Comparison of ENCODE assay signal across 10 cellular contexts in genomic region chr5:176608937-176609723, GRCh38. TPM values are rescaled to one million over a fixed set of nuclear protein-coding genes. Genes with fewer than 3 reads are reported as not detected.
A peak's percentile ranks its signal among the peaks of the same experiment; 100 is the strongest.
DNase-seq lines count a peak whose midpoint lies in the region; ATAC-seq and TF ChIP-seq lines count a peak whose summit lies in the region.
"Had no signal": no experiment of that assay in that cellular context is flagged by ENCODE, and none has a peak within 500 bp of the region (broad histone marks: within the 10 kb centered on the region; RNA-seq: fewer than 3 reads in every experiment).

No MANE protein-coding gene starts in this region.

- no peaks in the 10 kb centered on the region for H3K36me3 ChIP-seq in CD4-positive, CD25-positive, alpha-beta regulatory T cell (ENCODE audit: control insufficient read depth, insufficient read depth, low read length)
- H3K36me3 ChIP-seq in Karpas-422 (ENCODE audit: insufficient read depth, low read length) (no peaks in the 10 kb centered on the region), vagina (no peaks in the 10 kb centered on the region)

- H3K4me3 ChIP-seq in CD4-positive, CD25-positive, alpha-beta regulatory T cell (ENCODE audit: low read depth, low read length) = no peak overlapping the region
- peak overlapping the region; percentile 76 for H3K4me3 ChIP-seq in Karpas-422 (ENCODE audit: low read length)
- H3K4me3 ChIP-seq in astrocyte of the spinal cord (ENCODE audit: low read depth, low read length) = peak overlapping the region; percentile 45
- H3K4me3 ChIP-seq in vagina = peak overlapping the region; percentile 55 to 57

- no peak for TF ChIP-seq POLR2A in vagina (IDR thresholded peaks at IDR 0.05)

- in situ Hi-C loops in astrocyte of the spinal cord (cut with HindIII; ENCODE audit: low sequenced_read_pairs) = no loop called here

- no peaks in the 10 kb centered on the region for H3K9me2 ChIP-seq in Karpas-422 (replicated peaks; ENCODE audit: insufficient read depth, low read length)

- no peaks in the 10 kb centered on the region for H3K79me2 ChIP-seq in Karpas-422 (ENCODE audit: low read length)

- peaks cover 24% of the 10 kb centered on the region; the same call in 1 of the 2 replicates for H4K20me1 ChIP-seq in Karpas-422 (ENCODE audit: insufficient read depth, low read depth, low read length)

- H3K4me1 Mint-ChIP-seq in CD4-positive, CD25-positive, alpha-beta regulatory T cell = peaks cover 0 to 13% (median 10%) of the 10 kb centered on the region in 4 donors
- peaks cover 7% of the 10 kb centered on the region for H3K4me1 Mint-ChIP-seq in memory B cell

- peaks cover 0 to 3% (median 0%) of the 10 kb centered on the region in 7 donors for H3K9me3 Mint-ChIP-seq in CD4-positive, CD25-positive, alpha-beta regulatory T cell
- H3K9me3 Mint-ChIP-seq in memory B cell = no peaks in the 10 kb centered on the region

- no peaks in the 10 kb centered on the region for H3K9me3 ChIP-seq in CD4-positive, CD25-positive, alpha-beta regulatory T cell (ENCODE audit: control insufficient read depth in 2 of 2, low read length in 2 of 2)
- H3K9me3 ChIP-seq in Karpas-422 (ENCODE audit: low read length) (no peaks in the 10 kb centered on the region), vagina (no peaks in the 10 kb centered on the region)

- no peak for DNase-seq in CD4-positive, CD25-positive, alpha-beta regulatory T cell
- DNase-seq in Karpas-422 (peak; percentile 61), astrocyte of the spinal cord (ENCODE audit: low read depth, low spot score) (no peak), memory B cell (ENCODE audit: low spot score in 2 of 2) (peak in 1 of 2 donors; percentile 33), vagina (ENCODE audit: extremely low spot score in 2 of 2) (no peak), NCI-H1048 (lab: John Stamatoyannopoulos, UW) (no peak), 8988T (no peak)

- H3K4me1 ChIP-seq in CD4-positive, CD25-positive, alpha-beta regulatory T cell (ENCODE audit: control insufficient read depth, insufficient read depth, low read length, poor library complexity, severe bottlenecking) = peaks cover 11% of the 10 kb centered on the region
- H3K4me1 ChIP-seq in Karpas-422 (ENCODE audit: low read length) (peaks cover 12% of the 10 kb centered on the region), vagina (peaks cover 9% of the 10 kb centered on the region)

- H3K4me2 ChIP-seq in Karpas-422 (ENCODE audit: low read depth, low read length, poor library complexity, severe bottlenecking) = peak overlapping the region; percentile 95

- no peak overlapping the region for H2AFZ ChIP-seq in Karpas-422 (ENCODE audit: low read length)

- H3K27me3 Mint-ChIP-seq in CD4-positive, CD25-positive, alpha-beta regulatory T cell = peaks cover 26% of the 10 kb centered on the region
- H3K27me3 Mint-ChIP-seq in memory B cell = peaks cover 13% of the 10 kb centered on the region

- no peak overlapping the region for H3K27ac ChIP-seq in CD4-positive, CD25-positive, alpha-beta regulatory T cell (ENCODE audit: insufficient read depth, low read length, poor library complexity, severe bottlenecking)
- H3K27ac ChIP-seq in Karpas-422 (ENCODE audit: low read length) (no peak overlapping the region), vagina (no peak overlapping the region)

- intact Hi-C loops in vagina (cut with DNase I) = no loop called here

- no peak for ATAC-seq in CD4-positive, CD25-positive, alpha-beta regulatory T cell (ENCODE audit: low read depth in 2 of 2)
- ATAC-seq in GM19455 (IDR thresholded peaks at IDR 0.05; ENCODE audit: unreplicated experiment) = peak; percentile 16
- ATAC-seq in memory B cell (ENCODE audit: low read depth) = peak; percentile 65

- H3K9ac ChIP-seq in Karpas-422 (ENCODE audit: low read length) = peak overlapping the region; percentile 74

- peak overlapping the region in 1 of 3 donors; percentile 96 for H3K27ac Mint-ChIP-seq in CD4-positive, CD25-positive, alpha-beta regulatory T cell
- H3K27ac Mint-ChIP-seq in memory B cell = peak overlapping the region; percentile 83

- TF ChIP-seq CTCF in astrocyte of the spinal cord (IDR thresholded peaks at IDR 0.05; ENCODE audit: low read depth, low read length) (no peak), vagina (IDR thresholded peaks at IDR 0.05) (no peak)

- H3K36me3 Mint-ChIP-seq in CD4-positive, CD25-positive, alpha-beta regulatory T cell = no peaks in the 10 kb centered on the region
- H3K36me3 Mint-ChIP-seq in memory B cell = no peaks in the 10 kb centered on the region

- H3K4me3 Mint-ChIP-seq in CD4-positive, CD25-positive, alpha-beta regulatory T cell = peak overlapping the region; percentile 87 to 91 (median 88)
- peak overlapping the region; percentile 97 for H3K4me3 Mint-ChIP-seq in memory B cell

- H3K27me3 ChIP-seq in CD4-positive, CD25-positive, alpha-beta regulatory T cell (ENCODE audit: control insufficient read depth, insufficient read depth, low read length) = peaks cover 7% of the 10 kb centered on the region
- H3K27me3 ChIP-seq in Karpas-422 (ENCODE audit: low read length) (no peaks in the 10 kb centered on the region), vagina (no peaks in the 10 kb centered on the region)

RNA-seq across cellular contexts. Expression of gene GPRIN1, which starts 0.8 kb away (rescaled TPM):
- 1.9 TPM for total RNA-seq in CD4-positive, CD25-positive, alpha-beta regulatory T cell
- polyA plus RNA-seq in CD4-positive, CD25-positive, alpha-beta regulatory T cell = under 1 TPM; 0.24 to 0.87 (median 0.52) TPM
- 1.9 and 4.6 TPM in 2 replicates for total RNA-seq in Karpas-422 (2014; rRNA removed; shearing (Covaris generic); ENCODE audit: low replicate concordance)
- 0.49 TPM for total RNA-seq in vagina

RNA-seq across cellular contexts. Expression of gene SNCB, which starts 21.2 kb away (rescaled TPM):
- total RNA-seq in CD4-positive, CD25-positive, alpha-beta regulatory T cell = not detected
- polyA plus RNA-seq in CD4-positive, CD25-positive, alpha-beta regulatory T cell = not detected
- total RNA-seq in Karpas-422 (2014; rRNA removed; shearing (Covaris generic); ENCODE audit: low replicate concordance) = not detected in 2 replicates
- not detected for total RNA-seq in vagina
- total RNA-seq: M059J had no signal

RNA-seq across cellular contexts. Expression of gene EIF4E1B, which starts 21.3 kb away (rescaled TPM):
- not detected for total RNA-seq in CD4-positive, CD25-positive, alpha-beta regulatory T cell
- not detected for polyA plus RNA-seq in CD4-positive, CD25-positive, alpha-beta regulatory T cell
- total RNA-seq in Karpas-422 (2014; rRNA removed; shearing (Covaris generic); ENCODE audit: low replicate concordance) = not detected in 2 replicates
- not detected for total RNA-seq in vagina
- total RNA-seq: M059J, myocyte had no signal

RNA-seq across cellular contexts. Expression of gene TSPAN17, which starts 38.2 kb away (rescaled TPM):
- 34.0 TPM for total RNA-seq in CD4-positive, CD25-positive, alpha-beta regulatory T cell
- polyA plus RNA-seq in CD4-positive, CD25-positive, alpha-beta regulatory T cell = 10 to 100 TPM; 26.0 to 48.8 (median 34.1) TPM
- 4.8 and 14.4 TPM in 2 replicates for total RNA-seq in Karpas-422 (2014; rRNA removed; shearing (Covaris generic); ENCODE audit: low replicate concordance)
- 16.9 TPM for total RNA-seq in vagina

RNA-seq across cellular contexts. Expression of gene CDHR2, which starts 60.0 kb away (rescaled TPM):
- 1.3 TPM for total RNA-seq in CD4-positive, CD25-positive, alpha-beta regulatory T cell
- not detected for polyA plus RNA-seq in CD4-positive, CD25-positive, alpha-beta regulatory T cell
- 0.04 and 0.07 TPM in 2 replicates for total RNA-seq in Karpas-422 (2014; rRNA removed; shearing (Covaris generic); ENCODE audit: low replicate concordance)
- total RNA-seq in vagina = not detected
- total RNA-seq: M059J, myocyte had no signal

Comparison
In these comparisons a context has a peak if more than half of its experiments do, and no peak if none do; other contexts are left out.
1. ATAC-seq: peak in GM19455 (single experiment) and memory B cell (single experiment); none in CD4-positive, CD25-positive, alpha-beta regulatory T cell (0 of 2).